In the genomic region with DNA sequence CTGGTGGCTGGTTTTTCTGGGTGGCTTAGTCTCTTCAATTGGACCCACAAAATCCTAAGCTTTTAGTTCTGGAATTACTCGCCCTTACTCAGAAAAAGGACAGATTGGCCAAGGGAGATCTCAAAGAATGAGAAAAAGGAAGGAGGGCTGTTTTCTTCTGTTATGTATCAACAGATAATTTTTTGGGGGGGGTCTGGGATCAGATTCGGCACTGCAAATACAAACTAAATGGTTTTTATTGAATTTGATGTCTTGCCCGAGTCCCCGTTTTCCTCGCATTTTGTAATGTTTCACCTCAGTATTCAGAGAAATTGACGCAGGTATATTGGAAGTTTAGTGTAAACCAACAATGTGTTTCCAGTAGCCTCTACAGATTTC, we compare ENCODE assay signal across 9 cellular contexts. TPM values are rescaled to one million over a fixed set of nuclear protein-coding genes. Genes with fewer than 3 reads are reported as not detected.
DNase-seq lines count a peak whose midpoint lies in the region; ATAC-seq and TF ChIP-seq lines count a peak whose summit lies in the region.
"Had no signal": no experiment of that assay in that cellular context is flagged by ENCODE, and none has a peak within 500 bp of the region (broad histone marks: within the 10 kb centered on the region; RNA-seq: fewer than 3 reads in every experiment).

No MANE protein-coding gene starts in this region.

- H3K9me3 Mint-ChIP-seq in activated CD4-positive, alpha-beta T cell treated with anti-CD3 and anti-CD28 coated beads for 36 hours (ENCODE audit: low read depth): no peaks in the 10 kb centered on the region
- no peaks in the 10 kb centered on the region for H3K9me3 Mint-ChIP-seq in activated naive CD8-positive, alpha-beta T cell treated with anti-CD3 and anti-CD28 coated beads, Interleukin-2, amount 10 ng/mL, durations not matched to agents 7 days and 5 days

- peaks cover 29% of the 10 kb centered on the region for H3K4me1 Mint-ChIP-seq in activated CD4-positive, alpha-beta T cell treated with anti-CD3 and anti-CD28 coated beads for 36 hours
- H3K4me1 Mint-ChIP-seq in activated naive CD8-positive, alpha-beta T cell treated with anti-CD3 and anti-CD28 coated beads, Interleukin-2, amount 10 ng/mL, durations not matched to agents 7 days and 5 days: peaks cover 12% of the 10 kb centered on the region

- CTCF ChIA-PET in activated CD4-positive, alpha-beta T cell treated with anti-CD3 and anti-CD28 coated beads for 36 hours (lab: Charles Lee): interaction anchor here (1.0 kb wide), 1 partner anchor 94 kb away, joined by 4 read pairs; no protein-coding TSS in a partner anchor

- no peak for TF ChIP-seq POLR2A in testis (IDR thresholded peaks at IDR 0.05)

- WGBS in testis, 2 donors: 6% methylated on average over 6 of the region's 6 CpGs

- ATAC-seq in activated CD4-positive, alpha-beta T cell treated with anti-CD3 and anti-CD28 coated beads for 36 hours: no peak
- ATAC-seq in activated naive CD8-positive, alpha-beta T cell treated with anti-CD3 and anti-CD28 coated beads, Interleukin-2, amount 10 ng/mL, durations not matched to agents 7 days and 5 days (ENCODE audit: low read depth): no peak
- no peak for ATAC-seq in GM19035 (IDR thresholded peaks at IDR 0.05; ENCODE audit: unreplicated experiment)

- no peak for DNase-seq in activated CD4-positive, alpha-beta T cell treated with anti-CD3 and anti-CD28 coated beads for 36 hours
- DNase-seq in activated CD4-positive, alpha-beta T cell treated with anti-CD3 and anti-CD28 coated beads for 48 hours: no peak
- no peak for DNase-seq in activated naive CD8-positive, alpha-beta T cell treated with anti-CD3 and anti-CD28 coated beads, Interleukin-2, amount 10 ng/mL, durations not matched to agents 7 days and 5 days
- DNase-seq in testis (no peak), RKO (ENCODE audit: low spot score) (no peak)
- DNase-seq in NK-92 treated with Interleukin-12 subunit alpha and Interleukin-12 subunit beta, amount 100 ng/mL, for 24 hours (lab: John Stamatoyannopoulos, UW): no peak
- DNase-seq: DMS153 had no signal

- intact Hi-C loops in activated CD4-positive, alpha-beta T cell treated with anti-CD3 and anti-CD28 coated beads for 36 hours (cut with DNase I, micrococcal nuclease): loop anchor here (5.0 kb wide), 3 partner anchors 79 to 266 kb away; a partner anchor contains a TSS
- intact Hi-C loops in testis (cut with DNase I; ENCODE audit: low total_unique reads): no loop called here

- peak overlapping the region; percentile 93 to 100 for H3K4me3 ChIP-seq in testis

- peaks cover 14% of the 10 kb centered on the region for H3K36me3 Mint-ChIP-seq in activated CD4-positive, alpha-beta T cell treated with anti-CD3 and anti-CD28 coated beads for 36 hours (ENCODE audit: low read depth)
- peaks cover 14% of the 10 kb centered on the region for H3K36me3 Mint-ChIP-seq in activated naive CD8-positive, alpha-beta T cell treated with anti-CD3 and anti-CD28 coated beads, Interleukin-2, amount 10 ng/mL, durations not matched to agents 7 days and 5 days

- H3K27ac ChIP-seq in layer of hippocampus (ENCODE audit: low read depth, low read length): peak overlapping the region; percentile 62
- peak overlapping the region; percentile 79 to 89 for H3K27ac ChIP-seq in testis

- POLR2A ChIA-PET in activated CD4-positive, alpha-beta T cell treated with anti-CD3 and anti-CD28 coated beads for 36 hours (lab: Charles Lee): no interaction called here
- POLR2A ChIA-PET in activated naive CD8-positive, alpha-beta T cell treated with anti-CD3 and anti-CD28 coated beads, Interleukin-2, amount 10 ng/mL, durations not matched to agents 7 days and 5 days (lab: Charles Lee): interaction anchor here (1.0 kb wide), 1 partner anchor 113 kb away, joined by 6 read pairs; a partner anchor contains a TSS

- H3K27me3 Mint-ChIP-seq in activated CD4-positive, alpha-beta T cell treated with anti-CD3 and anti-CD28 coated beads for 36 hours: no peaks in the 10 kb centered on the region
- H3K27me3 Mint-ChIP-seq in activated naive CD8-positive, alpha-beta T cell treated with anti-CD3 and anti-CD28 coated beads, Interleukin-2, amount 10 ng/mL, durations not matched to agents 7 days and 5 days: no peaks in the 10 kb centered on the region

- peaks cover 6% of the 10 kb centered on the region for H3K4me1 ChIP-seq in testis

- peak overlapping the region; percentile 86 for H3K27ac Mint-ChIP-seq in activated CD4-positive, alpha-beta T cell treated with anti-CD3 and anti-CD28 coated beads for 36 hours
- H3K27ac Mint-ChIP-seq in activated naive CD8-positive, alpha-beta T cell treated with anti-CD3 and anti-CD28 coated beads, Interleukin-2, amount 10 ng/mL, durations not matched to agents 7 days and 5 days: peak overlapping the region; percentile 94

- H3K36me3 ChIP-seq in testis (ENCODE audit: low read depth, missing control alignments): no peaks in the 10 kb centered on the region

- peak overlapping the region; percentile 94 for H3K4me3 Mint-ChIP-seq in activated CD4-positive, alpha-beta T cell treated with anti-CD3 and anti-CD28 coated beads for 36 hours
- peak overlapping the region; percentile 97 for H3K4me3 Mint-ChIP-seq in activated naive CD8-positive, alpha-beta T cell treated with anti-CD3 and anti-CD28 coated beads, Interleukin-2, amount 10 ng/mL, durations not matched to agents 7 days and 5 days

- H3K27me3 ChIP-seq in layer of hippocampus (ENCODE audit: control insufficient read depth, insufficient read depth, low read length) (no peaks in the 10 kb centered on the region), testis (no peaks in the 10 kb centered on the region)

- no peaks in the 10 kb centered on the region for H3K9me3 ChIP-seq in testis

- TF ChIP-seq CTCF in testis (IDR thresholded peaks at IDR 0.05): no peak

RNA-seq across cellular contexts. Expression of a gene that starts 0.8 kb away (rescaled TPM):
- total RNA-seq in activated CD4-positive, alpha-beta T cell treated with anti-CD3 and anti-CD28 coated beads for 36 hours: 10 to 100 TPM; 17.5 to 37.6 TPM
- total RNA-seq in activated naive CD8-positive, alpha-beta T cell treated with anti-CD3 and anti-CD28 coated beads, Interleukin-2, amount 10 ng/mL, durations not matched to agents 7 days and 5 days: 10 to 100 TPM; 32.6 to 33.8 TPM
- 10 to 100 TPM; 13.9 to 16.0 TPM for total RNA-seq in testis
- polyA plus RNA-seq in testis (ENCODE audit: insufficient read depth, low read depth, low replicate concordance): 41.2 TPM

RNA-seq across cellular contexts. Expression of a gene that starts 13.8 kb away (rescaled TPM):
- total RNA-seq in activated CD4-positive, alpha-beta T cell treated with anti-CD3 and anti-CD28 coated beads for 36 hours: under 1 TPM; 0.07 to 0.23 TPM
- total RNA-seq in activated naive CD8-positive, alpha-beta T cell treated with anti-CD3 and anti-CD28 coated beads, Interleukin-2, amount 10 ng/mL, durations not matched to agents 7 days and 5 days: under 1 TPM; 0.09 to 0.14 TPM
- under 1 TPM; 0.43 to 0.63 TPM for total RNA-seq in testis
- polyA plus RNA-seq in testis (ENCODE audit: insufficient read depth, low read depth, low replicate concordance): 0.70 TPM
